8 cellular contexts compared by ENCODE assay signal in genomic region chr7:148962515-148962822, GRCh38.
A peak's percentile ranks its signal among the peaks of the same experiment; 100 is the strongest.
DNase-seq lines count a peak whose midpoint lies in the region; ATAC-seq and TF ChIP-seq lines count a peak whose summit lies in the region.

No MANE protein-coding gene starts in this region.

- DNase-seq in right atrium auricular region (ENCODE audit: low spot score): no peak
- no peak for DNase-seq in Right ventricle myocardium inferior (ENCODE audit: missing footprints)
- no peak for DNase-seq in activated B cell treated with CpG ODN at 0.5 μM for 24 hours
- no peak for DNase-seq in kidney epithelial cell (ENCODE audit: low read depth)
- no peak for DNase-seq in upper lobe of left lung
- no peak for DNase-seq in NCI-H524 (lab: John Stamatoyannopoulos, UW)

- H3K36me3 ChIP-seq in right atrium auricular region: no peaks in the 10 kb centered on the region
- H3K36me3 ChIP-seq in kidney epithelial cell (ENCODE audit: control insufficient read depth, insufficient read depth, low read length): no peaks in the 10 kb centered on the region
- no peaks in the 10 kb centered on the region for H3K36me3 ChIP-seq in upper lobe of left lung

- CTCF ChIA-PET in activated B cell treated with CpG ODN at 0.5 μM for 24 hours (lab: Charles Lee): interaction anchor here (1.0 to 4.4 kb wide), 13 partner anchors 13 to 461 kb away, joined by 3 to 22 read pairs (median 4); no protein-coding TSS in a partner anchor

- no peak for TF ChIP-seq EP300 in upper lobe of left lung (IDR thresholded peaks at IDR 0.05)

- ATAC-seq in Right ventricle myocardium inferior: no peak
- ATAC-seq in activated B cell treated with CpG ODN at 0.5 μM for 24 hours (ENCODE audit: low read depth): no peak
- ATAC-seq in upper lobe of left lung (ENCODE audit: low FRiP score in 2 of 2): no peak
- ATAC-seq in HG03039 (IDR thresholded peaks at IDR 0.05; ENCODE audit: unreplicated experiment): no peak
- ATAC-seq in GM19351 (IDR thresholded peaks at IDR 0.05; ENCODE audit: unreplicated experiment): no peak

- TF ChIP-seq CTCF in right atrium auricular region (IDR thresholded peaks at IDR 0.05): no peak
- TF ChIP-seq CTCF in activated B cell treated with CpG ODN at 0.5 μM for 24 hours (IDR thresholded peaks at IDR 0.05): no peak
- no peak for TF ChIP-seq CTCF in kidney epithelial cell (IDR thresholded peaks at IDR 0.05; ENCODE audit: insufficient read depth, low read length, poor library complexity, severe bottlenecking)
- no peak for TF ChIP-seq CTCF in upper lobe of left lung (IDR thresholded peaks at IDR 0.05)

- peak overlapping the region; percentile 93 for H3K4me3 Mint-ChIP-seq in activated B cell treated with CpG ODN at 0.5 μM for 24 hours

- peaks cover 29% of the 10 kb centered on the region for H3K4me1 Mint-ChIP-seq in activated B cell treated with CpG ODN at 0.5 μM for 24 hours

- no peaks in the 10 kb centered on the region for H3K27me3 ChIP-seq in right atrium auricular region
- no peaks in the 10 kb centered on the region for H3K27me3 ChIP-seq in kidney epithelial cell (ENCODE audit: control insufficient read depth, insufficient read depth, low read length)
- H3K27me3 ChIP-seq in upper lobe of left lung: no peaks in the 10 kb centered on the region

- no peaks in the 10 kb centered on the region for H3K9me3 Mint-ChIP-seq in activated B cell treated with CpG ODN at 0.5 μM for 24 hours

- peak overlapping the region; percentile 87 for H3K27ac Mint-ChIP-seq in activated B cell treated with CpG ODN at 0.5 μM for 24 hours

- peak overlapping the region; percentile 55 to 58 for H3K4me3 ChIP-seq in right atrium auricular region
- peak overlapping the region; percentile 64 for H3K4me3 ChIP-seq in kidney epithelial cell (ENCODE audit: low read depth, low read length)
- H3K4me3 ChIP-seq in upper lobe of left lung: peak overlapping the region in 3 of 4 donors; percentile 42 to 66 (median 59)

- TF ChIP-seq POLR2A in upper lobe of left lung (IDR thresholded peaks at IDR 0.05): no peak

- peaks cover 3% of the 10 kb centered on the region for H3K36me3 Mint-ChIP-seq in activated B cell treated with CpG ODN at 0.5 μM for 24 hours (ENCODE audit: low read depth)

- POLR2A ChIA-PET in activated B cell treated with CpG ODN at 0.5 μM for 24 hours (lab: Charles Lee): interaction anchor here (0.7 to 2.6 kb wide), 5 partner anchors 20 to 264 kb away, joined by 3 to 14 read pairs (median 8); partner anchors contain the start of gene CUL1

- H3K9me3 ChIP-seq in right atrium auricular region (no peaks in the 10 kb centered on the region), upper lobe of left lung (no peaks in the 10 kb centered on the region)

- no peaks in the 10 kb centered on the region for H3K27me3 Mint-ChIP-seq in activated B cell treated with CpG ODN at 0.5 μM for 24 hours

- peaks cover 0 to 6% of the 10 kb centered on the region in 2 donors for H3K4me1 ChIP-seq in right atrium auricular region
- peaks cover 6 to 25% (median 10%) of the 10 kb centered on the region in 4 donors for H3K4me1 ChIP-seq in upper lobe of left lung

- 11 to 12% methylated on average over 5 of the region's 5 CpGs for WGBS in upper lobe of left lung, 2 donors

- H3K27ac ChIP-seq in right atrium auricular region (peak overlapping the region; percentile 69 to 74), upper lobe of left lung (peak overlapping the region in 1 of 4 donors; percentile 76)

- intact Hi-C loops in Right ventricle myocardium inferior (cut with DNase I): loop anchor here (2.0 to 10.0 kb wide), 4 partner anchors 80 to 698 kb away; partner anchors contain the start of genes CUL1 and EZH2
- intact Hi-C loops in activated B cell treated with CpG ODN at 0.5 μM for 24 hours (cut with micrococcal nuclease): loop anchor here (1.0 to 5.0 kb wide), 3 partner anchors 106 to 458 kb away; no protein-coding TSS in a partner anchor
